ENCODE assay signal across 12 cellular contexts in the genomic region with DNA sequence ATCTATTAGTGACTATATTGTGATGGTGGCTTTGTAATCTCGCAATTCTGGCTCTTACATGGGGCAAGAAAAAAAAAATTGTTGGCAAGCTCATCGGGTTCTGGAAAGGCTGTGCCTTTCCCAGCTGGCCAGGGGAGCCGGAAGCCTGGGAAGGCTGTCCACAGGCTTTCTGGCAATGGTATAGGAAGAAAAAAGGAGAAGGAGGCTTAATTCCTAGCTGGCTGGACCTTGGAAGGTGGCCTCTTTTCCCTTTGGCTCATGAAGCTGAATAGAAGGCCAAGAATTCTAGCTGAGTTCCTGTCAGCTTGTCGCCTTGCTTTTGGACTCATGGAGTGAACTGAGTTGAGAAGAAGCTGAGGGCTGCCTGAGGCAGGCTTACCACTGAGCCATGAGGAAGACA.
A peak's percentile ranks its signal among the peaks of the same experiment; 100 is the strongest.
DNase-seq lines count a peak whose midpoint lies in the region; ATAC-seq and TF ChIP-seq lines count a peak whose summit lies in the region.
"Had no signal": no experiment of that assay in that cellular context is flagged by ENCODE, and none has a peak within 500 bp of the region (broad histone marks: within the 10 kb centered on the region; RNA-seq: fewer than 3 reads in every experiment).

No MANE protein-coding gene starts in this region.

- in situ Hi-C loops in IMR-90 (cut with MboI; ENCODE audit: low sequenced_read_pairs) (no loop called here), gastrocnemius medialis (cut with MboI; ENCODE audit: low sequenced_read_pairs in 4 of 4) (loop anchor here in 1 of 4 donors (25.0 kb wide), 2 partner anchors 262 to 513 kb away; no protein-coding TSS in a partner anchor)

- no peak overlapping the region for H2AK5ac ChIP-seq in IMR-90 (ENCODE audit: low read depth, low read length)

- H4K91ac ChIP-seq in IMR-90 (ENCODE audit: insufficient read depth, low read depth, low read length): peak overlapping the region; percentile 36; the same call in 1 of the 2 replicates

- ATAC-seq in IMR-90 (ENCODE audit: low read depth) (no peak), left lung (peak; percentile 56), gastrocnemius medialis (peak; percentile 64 to 76), HG03097 (IDR thresholded peaks at IDR 0.05; ENCODE audit: low FRiP score, unreplicated experiment) (no peak), HG03460 (IDR thresholded peaks at IDR 0.05; ENCODE audit: unreplicated experiment) (no peak)
- ATAC-seq: naive thymus-derived CD4-positive, alpha-beta T cell; WTC11 had no signal

- H3K14ac ChIP-seq in IMR-90 (replicated peaks; ENCODE audit: low read depth, low read length): peak overlapping the region; percentile 68; the same call in 1 of the 2 replicates

- POLR2A ChIA-PET in IMR-90 (lab: Charles Lee; ENCODE audit: unreplicated experiment): no interaction called here

- no peak for TF ChIP-seq RAD21 in IMR-90 (IDR thresholded peaks at IDR 0.05; ENCODE audit: low read length)

- H3K4me3 ChIP-seq in IMR-90 (ENCODE audit: insufficient read depth, low read depth, low read length) (no peak overlapping the region), left lung (no peak overlapping the region), gastrocnemius medialis (no peak overlapping the region)
- H3K4me3 ChIP-seq: BLaER1 had no signal

- no peak overlapping the region for H3K9ac ChIP-seq in IMR-90 (ENCODE audit: low read depth, low read length)
- H3K9ac ChIP-seq: BLaER1 had no signal

- no peaks in the 10 kb centered on the region for H3K79me1 ChIP-seq in IMR-90 (ENCODE audit: low read depth in 1 of 2, low read length in 2 of 2)

- BruUV-seq in IMR-90 (replicated peaks; lab: Mats Ljungman, UMichigan): no TSS peak

- peaks cover 10% of the 10 kb centered on the region for H3K9me1 ChIP-seq in IMR-90 (ENCODE audit: insufficient read depth, low read length)

- DNase-seq in IMR-90: no peak
- peak; percentile 63 for DNase-seq in dermis blood vessel endothelial cell
- no peak for DNase-seq in left lung
- DNase-seq in gastrocnemius medialis: peak in 1 of 2 donors; percentile 40
- DNase-seq in stimulated activated naive CD4-positive, alpha-beta T cell (lab: John Stamatoyannopoulos, UW): no peak
- no peak for DNase-seq in NK-92 (lab: John Stamatoyannopoulos, UW; ENCODE audit: unreplicated experiment)
- DNase-seq: naive thymus-derived CD4-positive, alpha-beta T cell; NCI-H1436 treated with DMSO at 0.1 percent for 48 hours had no signal

- TF ChIP-seq POLR2A in IMR-90 (IDR thresholded peaks at IDR 0.05; ENCODE audit: low read depth, low read length) (no peak), gastrocnemius medialis (IDR thresholded peaks at IDR 0.05) (no peak)

- H3K27me3 ChIP-seq in IMR-90 (ENCODE audit: control insufficient read depth, insufficient read depth, low read length) (no peaks in the 10 kb centered on the region), left lung (no peaks in the 10 kb centered on the region), gastrocnemius medialis (no peaks in the 10 kb centered on the region)
- H3K27me3 ChIP-seq: BLaER1 had no signal

- 31% methylated on average over 2 of the region's 4 CpGs; no CpG with 5 or more reads in 1 of the 2 experiments for WGBS in IMR-90 (ENCODE audit: extremely low coverage in 2 of 2, insufficient read length in 1 of 2), 2 experiments

- H2AFZ ChIP-seq in IMR-90 (replicated peaks; ENCODE audit: low read length, poor library complexity): no peak overlapping the region

- no peak overlapping the region for H2BK5ac ChIP-seq in IMR-90 (ENCODE audit: low read depth, low read length, poor library complexity, severe bottlenecking)

- no peak overlapping the region for H4K5ac ChIP-seq in IMR-90 (ENCODE audit: low read depth, low read length)

- peak overlapping the region; percentile 23; the same call in 1 of the 2 replicates for H3K18ac ChIP-seq in IMR-90 (ENCODE audit: low read depth, low read length)

- dilution Hi-C loops in IMR-90 (cut with HindIII; ENCODE audit: low sequenced_read_pairs, unreplicated experiment): no loop called here

- H2BK120ac ChIP-seq in IMR-90 (ENCODE audit: low read depth, low read length): 0 out of 2 replicates have a peak overlapping the region, but pooled peaks have one; percentile 5

- H3K36me3 ChIP-seq in IMR-90 (ENCODE audit: control insufficient read depth, insufficient read depth, low read length) (no peaks in the 10 kb centered on the region), left lung (no peaks in the 10 kb centered on the region), gastrocnemius medialis (no peaks in the 10 kb centered on the region)
- H3K36me3 ChIP-seq: BLaER1 had no signal

- H3K4me1 ChIP-seq in IMR-90 (ENCODE audit: control insufficient read depth, insufficient read depth, low read length) (peaks cover 3% of the 10 kb centered on the region), left lung (no peaks in the 10 kb centered on the region), gastrocnemius medialis (peaks cover 9 to 20% of the 10 kb centered on the region in 2 donors)
- H3K4me1 ChIP-seq: BLaER1 had no signal

- H3K9me3 ChIP-seq in IMR-90 (ENCODE audit: control insufficient read depth, insufficient read depth, low read length): no peaks in the 10 kb centered on the region
- H3K9me3 ChIP-seq in left lung: no peaks in the 10 kb centered on the region
- H3K9me3 ChIP-seq in gastrocnemius medialis: no peaks in the 10 kb centered on the region
- H3K9me3 ChIP-seq: BLaER1 had no signal

- H3K23ac ChIP-seq in IMR-90 (ENCODE audit: low read depth, low read length): no peak overlapping the region

- no peak overlapping the region for H3K4me2 ChIP-seq in IMR-90 (ENCODE audit: low read depth, low read length)
- H3K4me2 ChIP-seq: BLaER1 had no signal

- no peak overlapping the region for H3K56ac ChIP-seq in IMR-90 (ENCODE audit: extremely low read depth, insufficient read depth, low read length)

- TF ChIP-seq CTCF in IMR-90 (conservative IDR thresholded peaks at IDR 0.05; ENCODE audit: low read depth, low read length) (no peak), left lung (IDR thresholded peaks at IDR 0.05) (no peak), gastrocnemius medialis (IDR thresholded peaks at IDR 0.05 in 4 of 5, conservative IDR thresholded peaks at IDR 0.05 in 1 of 5) (no peak)

- intact Hi-C loops in IMR-90 (cut with micrococcal nuclease): no loop called here
- intact Hi-C loops in left lung (cut with DNase I): loop anchor here in 1 of 2 donors (10.0 kb wide), 1 partner anchor 511 kb away; no protein-coding TSS in a partner anchor
- intact Hi-C loops in gastrocnemius medialis (cut with DNase I; ENCODE audit: low total_unique reads): no loop called here

- CTCF ChIA-PET in IMR-90 (lab: Yijun Ruan, JAX): interaction anchor here (0.6 kb wide), 1 partner anchor 135 kb away, joined by 3 read pairs; no protein-coding TSS in a partner anchor

- peak overlapping the region; percentile 64; the same call in 1 of the 2 replicates for H3K4ac ChIP-seq in IMR-90 (ENCODE audit: low read depth, low read length)

- H2BK20ac ChIP-seq in IMR-90 (ENCODE audit: low read depth, low read length): no peak overlapping the region

- H4K20me1 ChIP-seq in IMR-90 (ENCODE audit: insufficient read depth, low read length): no peaks in the 10 kb centered on the region
- H4K20me1 ChIP-seq: BLaER1 had no signal

- no peak overlapping the region for H3K27ac ChIP-seq in IMR-90 (ENCODE audit: insufficient read depth, low read length)
- peak overlapping the region in 1 of 2 donors; percentile 19 for H3K27ac ChIP-seq in left lung
- no peak overlapping the region for H3K27ac ChIP-seq in gastrocnemius medialis
- H3K27ac ChIP-seq: BLaER1 had no signal

- H2AK9ac ChIP-seq in IMR-90 (replicated peaks; ENCODE audit: low read depth, low read length, poor library complexity): no peak overlapping the region

- H4K8ac ChIP-seq in IMR-90 (ENCODE audit: low read depth in 2 of 2, low read length in 2 of 2): no peak overlapping the region

- no peak overlapping the region for H2BK15ac ChIP-seq in IMR-90 (ENCODE audit: low read depth, low read length)

TF ChIP-seq in IMR-90, 13 proteins besides CTCF, POLR2A, EP300 and RAD21:
- TF ChIP-seq FOS (IDR thresholded peaks at IDR 0.05; ENCODE audit: low read depth, low read length) (no peak), MAFK (IDR thresholded peaks at IDR 0.05; ENCODE audit: low read depth, low read length) (no peak), NFE2L2 (IDR thresholded peaks at IDR 0.05; ENCODE audit: low read depth, low read length) (no peak), RFX5 (IDR thresholded peaks at IDR 0.05; ENCODE audit: low read depth, low read length) (no peak), CHD1 (IDR thresholded peaks at IDR 0.05; ENCODE audit: low read depth, low read length) (no peak), MAZ (IDR thresholded peaks at IDR 0.05; ENCODE audit: borderline replicate concordance, low read depth, low read length) (no peak), SMC3 (IDR thresholded peaks at IDR 0.05; ENCODE audit: low read depth, low read length) (no peak), ELK1 (IDR thresholded peaks at IDR 0.05; ENCODE audit: borderline replicate concordance, low read depth, low read length) (no peak), MXI1 (IDR thresholded peaks at IDR 0.05; ENCODE audit: borderline replicate concordance, low read depth, low read length) (no peak), CEBPB (IDR thresholded peaks at IDR 0.05; ENCODE audit: low read depth, low read length) (no peak), BHLHE40 (IDR thresholded peaks at IDR 0.05; ENCODE audit: low read depth, low read length) (no peak), RCOR1 (IDR thresholded peaks at IDR 0.05; ENCODE audit: insufficient replicate concordance, low read length) (no peak)
- TF ChIP-seq, protein P1, sequence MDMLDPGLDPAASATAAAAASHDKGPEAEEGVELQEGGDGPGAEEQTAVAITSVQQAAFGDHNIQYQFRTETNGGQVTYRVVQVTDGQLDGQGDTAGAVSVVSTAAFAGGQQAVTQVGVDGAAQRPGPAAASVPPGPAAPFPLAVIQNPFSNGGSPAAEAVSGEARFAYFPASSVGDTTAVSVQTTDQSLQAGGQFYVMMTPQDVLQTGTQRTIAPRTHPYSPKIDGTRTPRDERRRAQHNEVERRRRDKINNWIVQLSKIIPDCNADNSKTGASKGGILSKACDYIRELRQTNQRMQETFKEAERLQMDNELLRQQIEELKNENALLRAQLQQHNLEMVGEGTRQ (IDR thresholded peaks at IDR 0.05; ENCODE audit: low read depth, low read length): no peak
TF ChIP-seq in IMR-90: peak in this region for 0.

Comparison
In these comparisons a context has a peak if more than half of its experiments do, and no peak if none do; other contexts are left out.
1. ATAC-seq: peak in left lung (single experiment) and gastrocnemius medialis (2 of 2); none in IMR-90 (single experiment), HG03097 (single experiment) and HG03460 (single experiment).